In genomic region chr12:131784909-131785762, GRCh38 we compare ENCODE assay signal across 16 cellular contexts. TPM values are rescaled to one million over a fixed set of nuclear protein-coding genes. Genes with fewer than 3 reads are reported as not detected.
DNase-seq lines count a peak whose midpoint lies in the region; ATAC-seq, FAIRE-seq and TF ChIP-seq lines count a peak whose summit lies in the region.
"Had no signal": no experiment of that assay in that cellular context is flagged by ENCODE, and none has a peak within 500 bp of the region (broad histone marks: within the 10 kb centered on the region; RNA-seq: fewer than 3 reads in every experiment).

No MANE protein-coding gene starts in this region.

- H2BK20ac ChIP-seq in H1 (ENCODE audit: low read length) = 0 out of 2 replicates have a peak overlapping the region, but pooled peaks have one; percentile 40

- FAIRE-seq in H1 (lab: Jason Lieb, UNC) = no peak

- H3K36me3 ChIP-seq in BJ (ENCODE audit: control insufficient read depth, insufficient read depth, low read length) (peaks cover 16% of the 10 kb centered on the region), H1 (ENCODE audit: control insufficient read depth in 2 of 4, insufficient read depth in 4 of 4, low read length in 3 of 4) (peaks cover 5 to 20% (median 13%) of the 10 kb centered on the region in 4 experiments; a peak in 7 of 8 replicates)

- no peak overlapping the region for H3K4me3 ChIP-seq in BJ (ENCODE audit: low read depth, low read length)
- H3K4me3 ChIP-seq in H1 (ENCODE audit: extremely low read depth in 1 of 4, insufficient read depth in 2 of 4, low read depth in 3 of 4, low read length in 4 of 4) = peak overlapping the region in 1 of 4 experiments; percentile 16; a peak in 2 of 8 replicates
- H3K4me3 ChIP-seq: heart left ventricle, lower lobe of right lung, MG63 had no signal

- H3K27me3 Mint-ChIP-seq in nephron progenitor cell (ENCODE audit: low read depth, poor library complexity) = peaks cover 3% of the 10 kb centered on the region
- H3K27me3 Mint-ChIP-seq: CD4-positive, alpha-beta T cell had no signal

- no peak overlapping the region for H4K8ac ChIP-seq in H1 (ENCODE audit: extremely low read depth, insufficient read depth, low read length)

- H3K4me3 Mint-ChIP-seq in nephron progenitor cell = no peak overlapping the region
- H3K4me3 Mint-ChIP-seq: CD4-positive, alpha-beta T cell had no signal

- no peaks in the 10 kb centered on the region for H3K79me2 ChIP-seq in H1 (ENCODE audit: control insufficient read depth in 1 of 2, insufficient read depth in 2 of 2, low read length in 2 of 2)

- DNase-seq in BJ (ENCODE audit: low read depth) (peak; percentile 20), M059J (ENCODE audit: low read depth) (peak; percentile 68), H1 (ENCODE audit: low read depth in 1 of 2, low spot score in 2 of 2) (no peak), nephron progenitor cell (peak; percentile 22), hippocampal formation (lab: John Stamatoyannopoulos, UW) (no peak), substantia nigra (lab: John Stamatoyannopoulos, UW) (no peak)
- DNase-seq: CD4-positive, alpha-beta T cell; heart left ventricle; lower lobe of right lung; MG63; NCI-H2171; NK-92 treated with Interleukin-12 subunit alpha and Interleukin-12 subunit beta, amount 100 ng/mL, for 24 hours; stimulated activated CD4-positive, alpha-beta T cell treated with anti-CD3 and anti-CD28 coated beads, Interleukin-2, amount 100 ng/mL, for 48 hours; stimulated activated naive CD4-positive, alpha-beta T cell treated with Interleukin-2 at 50 U/mL for 16 hours had no signal

- peak overlapping the region; percentile 60 to 64 for H3K4me2 ChIP-seq in H1 (ENCODE audit: insufficient read depth in 1 of 2, low read depth in 2 of 2, low read length in 2 of 2)

- peak overlapping the region; percentile 56 for H4K91ac ChIP-seq in H1 (replicated peaks; ENCODE audit: insufficient read length, low read length)

- no peak for ATAC-seq in GM18502 (IDR thresholded peaks at IDR 0.05; ENCODE audit: poor library complexity, unreplicated experiment)
- no peak for ATAC-seq in GM21360 (IDR thresholded peaks at IDR 0.05; ENCODE audit: unreplicated experiment)
- ATAC-seq: lower lobe of right lung had no signal

- H3K56ac ChIP-seq in H1 (replicated peaks; ENCODE audit: insufficient read length, low read depth, low read length) = no peak overlapping the region

- H3K9ac ChIP-seq in H1 (replicated peaks in 1 of 4; ENCODE audit: extremely low read depth in 1 of 4, low read depth in 3 of 4, low read length in 3 of 4) = no peak overlapping the region

- peak overlapping the region; percentile 93 for H2BK12ac ChIP-seq in H1 (ENCODE audit: low read depth, low read length)

- TF ChIP-seq RAD21 in H1 (IDR thresholded peaks at IDR 0.05 in 1 of 2, conservative IDR thresholded peaks at IDR 0.05 in 1 of 2; ENCODE audit: low read depth in 2 of 2, low read length in 2 of 2) = no peak

- WGBS in H1 (ENCODE audit: extremely low coverage in 1 of 2, insufficient coverage in 1 of 2, insufficient read length in 1 of 2, insufficient replicate concordance in 2 of 2, low coverage in 1 of 2, low lambda C conversion rate in 2 of 2, missing lambda C conversion rate in 1 of 2), 2 experiments = 39% methylated on average over 30 of the region's 30 CpGs; no CpG with 5 or more reads in 1 of the 2 experiments

- no peak for TF ChIP-seq EP300 in H1 (IDR thresholded peaks at IDR 0.05; ENCODE audit: borderline replicate concordance in 1 of 2, low read depth in 2 of 2, low read length in 2 of 2)

- TF ChIP-seq CTCF in BJ (IDR thresholded peaks at IDR 0.05; ENCODE audit: insufficient read depth, low read depth, low read length) (no peak), H1 (IDR thresholded peaks at IDR 0.05; ENCODE audit: control extremely low read depth in 1 of 3, insufficient read depth in 1 of 3, low read depth in 1 of 3, low read length in 3 of 3) (no peak), nephron progenitor cell (IDR thresholded peaks at IDR 0.05) (no peak)

- H3K14ac ChIP-seq in H1 (ENCODE audit: insufficient read length) = no peak overlapping the region

- H3K9me3 ChIP-seq in H1 (ENCODE audit: insufficient read depth in 2 of 2, low read depth in 1 of 2, low read length in 1 of 2) = no peaks in the 10 kb centered on the region
- H3K9me3 ChIP-seq: heart left ventricle, lower lobe of right lung, MG63 had no signal

- H3K4me1 Mint-ChIP-seq in nephron progenitor cell = peaks cover 21% of the 10 kb centered on the region

- peaks cover 8 to 20% (median 12%) of the 10 kb centered on the region in 4 experiments for H3K4me1 ChIP-seq in H1 (replicated peaks in 1 of 4; ENCODE audit: control insufficient read depth in 3 of 4, insufficient read depth in 4 of 4, low read length in 3 of 4)
- H3K4me1 ChIP-seq: lower lobe of right lung had no signal

- H3K79me1 ChIP-seq in H1 (ENCODE audit: low read depth, low read length) = no peaks in the 10 kb centered on the region

- peaks cover 0 to 3% of the 10 kb centered on the region in 2 experiments for H4K20me1 ChIP-seq in H1 (replicated peaks in 1 of 2; ENCODE audit: control insufficient read depth in 1 of 2, insufficient read depth in 2 of 2, low read length in 2 of 2)

- no peak overlapping the region for H3K23ac ChIP-seq in H1 (ENCODE audit: insufficient read length)

- peak overlapping the region; percentile 1 for H3K4ac ChIP-seq in H1 (replicated peaks; ENCODE audit: insufficient read length, low read depth, low read length)

- peaks cover 50% of the 10 kb centered on the region for H3K36me3 Mint-ChIP-seq in nephron progenitor cell (ENCODE audit: low read depth)

- CTCF ChIA-PET in BJ (lab: Yijun Ruan, JAX) = interaction anchor here (0.7 to 1.2 kb wide), 2 partner anchors 31 to 869 kb away, joined by 3 read pairs; no protein-coding TSS in a partner anchor
- CTCF ChIA-PET in H1 (lab: Charles Lee; ENCODE audit: partially characterized antibody) = interaction anchor here (0.6 to 4.0 kb wide), 5 partner anchors 11 to 637 kb away, joined by 3 to 24 read pairs (median 5); partner anchors contain the start of gene MMP17

- peak overlapping the region; percentile 88 for H3K27ac Mint-ChIP-seq in nephron progenitor cell
- H3K27ac Mint-ChIP-seq: CD4-positive, alpha-beta T cell had no signal

- no peaks in the 10 kb centered on the region for H3K9me3 Mint-ChIP-seq in nephron progenitor cell
- H3K9me3 Mint-ChIP-seq: CD4-positive, alpha-beta T cell had no signal

- peak overlapping the region; percentile 86 for H2BK5ac ChIP-seq in H1 (ENCODE audit: low read depth, low read length)

- H2BK120ac ChIP-seq in H1 (replicated peaks; ENCODE audit: low read depth, low read length) = no peak overlapping the region

- H4K5ac ChIP-seq in H1 (ENCODE audit: insufficient read length, low read depth, low read length) = no peak overlapping the region

- H3K27me3 ChIP-seq in BJ (ENCODE audit: control insufficient read depth, insufficient read depth, low read length) (no peaks in the 10 kb centered on the region), H1 (replicated peaks in 1 of 4; ENCODE audit: control insufficient read depth in 3 of 4, extremely low read depth in 1 of 4, insufficient read depth in 3 of 4, low read length in 3 of 4) (no peaks in the 10 kb centered on the region)
- H3K27me3 ChIP-seq: heart left ventricle, MG63 had no signal

- TF ChIP-seq POLR2A in H1 (IDR thresholded peaks at IDR 0.05; ENCODE audit: control extremely low read depth in 1 of 2, low read depth in 2 of 2, low read length in 2 of 2) = no peak

- H3K23me2 ChIP-seq in H1 (ENCODE audit: low read depth, low read length) = no peaks in the 10 kb centered on the region

- H2AFZ ChIP-seq in H1 (ENCODE audit: low read length) = no peak overlapping the region

- POLR2A ChIA-PET in BJ (lab: Charles Lee) = no interaction called here
- POLR2A ChIA-PET in H1 (lab: Charles Lee; ENCODE audit: partially characterized antibody) = interaction anchor here (0.6 to 3.4 kb wide), 5 partner anchors 10 to 462 kb away, joined by 3 to 13 read pairs (median 3); partner anchors contain the start of gene SFSWAP

- H2BK15ac ChIP-seq in H1 (ENCODE audit: low read length) = no peak overlapping the region

- H3K27ac ChIP-seq in H1 (ENCODE audit: low read depth, low read length) (peak overlapping the region; percentile 41), substantia nigra (ENCODE audit: low read depth, low read length, poor library complexity, severe bottlenecking) (no peak overlapping the region)
- H3K27ac ChIP-seq: heart left ventricle, lower lobe of right lung had no signal

- no peak overlapping the region; the same call in 1 of the 2 replicates for H2AK5ac ChIP-seq in H1 (ENCODE audit: low read depth, low read length)

- peak overlapping the region; percentile 27; the same call in 1 of the 2 replicates for H3K18ac ChIP-seq in H1 (ENCODE audit: extremely low read depth, low read length)

TF ChIP-seq in H1, 55 proteins besides CTCF, POLR2A, EP300 and RAD21:
- TF ChIP-seq ATF2 (IDR thresholded peaks at IDR 0.05; ENCODE audit: low read length) (no peak), SIN3A (conservative IDR thresholded peaks at IDR 0.05 in 1 of 2, IDR thresholded peaks at IDR 0.05 in 1 of 2; ENCODE audit: low read depth in 1 of 2, low read length in 2 of 2) (peak in 1 of 2 experiments; percentile 66; a peak in 1 of 4 replicates), CREB1 (IDR thresholded peaks at IDR 0.05) (peak; percentile 50; the same call in 1 of the 2 replicates)

RNA-seq across cellular contexts. Expression of gene MMP17, which starts 43.1 kb away (rescaled TPM):
- polyA plus RNA-seq in BJ (2011; rRNA removed) (12.7 and 13.7 TPM in 2 replicates), H1 (2011; rRNA removed) (53.8 and 55.7 TPM in 2 replicates)
- polyA minus RNA-seq in BJ (2011; rRNA and poly(A)+ RNA removed) = 11.7 and 12.0 TPM in 2 replicates
- 8.3 and 10.1 TPM in 2 replicates for total RNA-seq in M059J (2014; rRNA removed; shearing (Covaris generic))
- 34.4 and 41.3 TPM in 2 replicates for total RNA-seq in H1 (2021; fragmentation: NEBNext Ultra II Directional; extraction: Animal tissue kit (Norgen Biotek cat#: 25700))
- polyA plus RNA-seq in H1 (2011; cell fraction: cytosol; rRNA removed) = 44.7 TPM
- 141 TPM for polyA plus RNA-seq in H1 (2011; cell fraction: nucleus; rRNA removed)
- polyA plus RNA-seq in H1 (2012, experiment 1 of 2) = 22.5 to 51.9 TPM (median 46.7 TPM) in 4 replicates
- polyA plus RNA-seq in H1 (2012, experiment 2 of 2) = 23.0 TPM
- 35.2 TPM for polyA plus RNA-seq in H1 (2013, experiment 1 of 2)
- 33.5 TPM for polyA plus RNA-seq in H1 (2013, experiment 2 of 2)
- 17.4 and 19.1 TPM in 2 replicates for polyA minus RNA-seq in H1 (2011; rRNA and poly(A)+ RNA removed)
- 24.2 TPM for polyA minus RNA-seq in H1 (2011; cell fraction: cytosol; rRNA and poly(A)+ RNA removed)
- 47.2 TPM for polyA minus RNA-seq in H1 (2011; cell fraction: nucleus; rRNA and poly(A)+ RNA removed)

Comparison
In these comparisons a context has a peak if more than half of its experiments do, and no peak if none do; other contexts are left out.
1. DNase-seq: peak in BJ (single experiment), M059J (single experiment) and nephron progenitor cell (single experiment); none in H1 (0 of 2), hippocampal formation (0 of 2) and substantia nigra (0 of 49).